Comparison of ENCODE assay signal across 8 cellular contexts in genomic region chr22:46542011-46542985, GRCh38. TPM values are rescaled to one million over a fixed set of nuclear protein-coding genes. Genes with fewer than 3 reads are reported as not detected.
A peak's percentile ranks its signal among the peaks of the same experiment; 100 is the strongest.
DNase-seq lines count a peak whose midpoint lies in the region; ATAC-seq and TF ChIP-seq lines count a peak whose summit lies in the region.

No MANE protein-coding gene starts in this region.

- no peak overlapping the region for H3K4me3 Mint-ChIP-seq in activated CD4-positive, alpha-beta memory T cell treated with anti-CD3 and anti-CD28 coated beads for 36 hours
- H3K4me3 Mint-ChIP-seq in mesothelial cell of epicardium, result no peak overlapping the region

- H3K27me3 ChIP-seq in H7 (ENCODE audit: control insufficient read depth, insufficient read depth, low read length), result peaks cover 20% of the 10 kb centered on the region

- H3K27me3 Mint-ChIP-seq in activated CD4-positive, alpha-beta memory T cell treated with anti-CD3 and anti-CD28 coated beads for 36 hours, result peaks cover 33% of the 10 kb centered on the region
- peaks cover 36% of the 10 kb centered on the region for H3K27me3 Mint-ChIP-seq in mesothelial cell of epicardium (ENCODE audit: low read depth)

- H3K4me3 ChIP-seq in H7 (ENCODE audit: insufficient read depth, low read depth, low read length), result no peak overlapping the region

- POLR2A ChIA-PET in activated CD4-positive, alpha-beta memory T cell treated with anti-CD3 and anti-CD28 coated beads for 36 hours (lab: Charles Lee), result no interaction called here

- H3K36me3 Mint-ChIP-seq in activated CD4-positive, alpha-beta memory T cell treated with anti-CD3 and anti-CD28 coated beads for 36 hours, result no peaks in the 10 kb centered on the region
- no peaks in the 10 kb centered on the region for H3K36me3 Mint-ChIP-seq in mesothelial cell of epicardium

- peaks cover 14% of the 10 kb centered on the region for H3K4me1 Mint-ChIP-seq in activated CD4-positive, alpha-beta memory T cell treated with anti-CD3 and anti-CD28 coated beads for 36 hours (ENCODE audit: low read depth)
- peaks cover 27% of the 10 kb centered on the region for H3K4me1 Mint-ChIP-seq in mesothelial cell of epicardium

- intact Hi-C loops in activated CD4-positive, alpha-beta memory T cell treated with anti-CD3 and anti-CD28 coated beads for 36 hours (cut with micrococcal nuclease), result loop anchor here (1.0 to 2.0 kb wide), 2 partner anchors 175 to 419 kb away; no protein-coding TSS in a partner anchor

- no peaks in the 10 kb centered on the region for H3K36me3 ChIP-seq in H7 (replicated peaks; ENCODE audit: control insufficient read depth, insufficient read depth, low read length)

- CTCF ChIA-PET in activated CD4-positive, alpha-beta memory T cell treated with anti-CD3 and anti-CD28 coated beads for 36 hours (lab: Charles Lee), result interaction anchor here (0.5 to 6.5 kb wide), 13 partner anchors 10 to 420 kb away, joined by 3 to 111 read pairs (median 3); no protein-coding TSS in a partner anchor

- H3K9me3 Mint-ChIP-seq in activated CD4-positive, alpha-beta memory T cell treated with anti-CD3 and anti-CD28 coated beads for 36 hours, result no peaks in the 10 kb centered on the region
- no peaks in the 10 kb centered on the region for H3K9me3 Mint-ChIP-seq in mesothelial cell of epicardium

- no peak for ATAC-seq in HG03108 (IDR thresholded peaks at IDR 0.05; ENCODE audit: unreplicated experiment)

- H3K27ac Mint-ChIP-seq in activated CD4-positive, alpha-beta memory T cell treated with anti-CD3 and anti-CD28 coated beads for 36 hours, result no peak overlapping the region
- H3K27ac Mint-ChIP-seq in mesothelial cell of epicardium, result no peak overlapping the region

- TF ChIP-seq CTCF in mesothelial cell of epicardium (IDR thresholded peaks at IDR 0.05; ENCODE audit: unreplicated experiment), result peak; percentile 83

- peak; percentile 28 for DNase-seq in COR-L47 (lab: John Stamatoyannopoulos, UW)
- peak; percentile 98 for DNase-seq in H7
- DNase-seq in NCI-H526 treated with DMSO at 0.1 percent for 48 hours (lab: John Stamatoyannopoulos, UW), result peak; percentile 24
- peak; percentile 81 for DNase-seq in activated CD4-positive, alpha-beta memory T cell treated with anti-CD3 and anti-CD28 coated beads for 36 hours
- peak; percentile 53 for DNase-seq in effector CD4-positive, alpha-beta T cell
- peak in 1 of 2 experiments; percentile 81 for DNase-seq in mesothelial cell of epicardium (ENCODE audit: low spot score in 2 of 2, unreplicated experiment in 2 of 2)
- peak; percentile 24 to 42 for DNase-seq in stimulated activated CD8-positive, alpha-beta memory T cell treated with anti-CD3 and anti-CD28 coated beads, Interleukin-4, amount 100 ng/mL, for 4 hours (ENCODE audit: low read depth in 2 of 2, low spot score in 1 of 2)

RNA-seq across cellular contexts. Expression of gene CELSR1, which starts 4.9 kb away (rescaled TPM):
- 5.3 and 7.8 TPM in 2 replicates for total RNA-seq in H7 (2014; rRNA removed; shearing (Covaris generic))
- total RNA-seq in activated CD4-positive, alpha-beta memory T cell treated with anti-CD3 and anti-CD28 coated beads for 36 hours, result under 1 TPM; 0.24 to 0.36 TPM
- total RNA-seq in mesothelial cell of epicardium, result 17.8 to 18.8 TPM (median 18.4 TPM) in 3 replicates
